Comparison of ENCODE assay signal across 1 cellular context in the genomic region with DNA sequence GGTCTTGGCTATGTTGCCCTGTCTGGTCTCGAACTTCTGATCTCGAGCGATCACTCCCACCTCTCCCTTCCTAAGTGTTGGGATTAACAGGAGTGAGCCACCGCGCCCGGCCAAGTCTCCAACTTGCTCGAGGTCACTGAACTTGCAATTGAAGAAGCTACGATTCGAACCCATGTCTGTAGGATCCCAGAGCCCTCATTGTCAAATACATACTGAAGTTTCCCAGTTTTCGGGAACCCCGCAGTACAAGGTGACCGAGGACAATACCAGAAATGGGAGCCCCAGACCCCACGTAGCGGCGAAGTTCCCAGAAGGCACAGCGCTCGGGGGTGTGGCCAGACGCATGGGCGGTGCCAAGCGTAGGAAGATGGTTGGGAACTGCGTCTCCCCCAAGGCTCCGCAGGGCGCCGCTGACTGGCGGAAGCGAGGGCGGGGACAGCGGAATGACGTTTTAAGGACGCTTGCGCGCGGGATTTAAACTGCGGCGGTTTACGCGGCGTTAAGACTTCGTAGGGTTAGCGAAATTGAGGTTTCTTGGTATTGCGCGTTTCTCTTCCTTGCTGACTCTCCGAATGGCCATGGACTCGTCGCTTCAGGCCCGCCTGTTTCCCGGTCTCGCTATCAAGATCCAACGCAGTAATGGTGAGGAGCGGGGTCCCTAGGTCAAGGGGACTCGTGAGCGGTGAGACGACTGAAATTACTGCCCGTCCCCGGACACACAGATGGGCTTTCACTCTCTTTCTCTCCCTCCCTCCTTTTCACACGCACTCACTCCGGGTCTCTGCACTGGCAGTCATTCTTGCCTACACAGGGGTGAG.
TF ChIP-seq lines count a peak whose summit lies in the region.

Gene KIF2C (plus strand): TSS at position 477 of the 818 bp plus-strand sequence. CDS start 96 bp downstream, at position 573.

TF ChIP-seq in HEK293, 187 proteins besides CTCF, POLR2A, EP300 and RAD21 (continued from another document and continues in another):
- TF ChIP-seq, protein P1, sequence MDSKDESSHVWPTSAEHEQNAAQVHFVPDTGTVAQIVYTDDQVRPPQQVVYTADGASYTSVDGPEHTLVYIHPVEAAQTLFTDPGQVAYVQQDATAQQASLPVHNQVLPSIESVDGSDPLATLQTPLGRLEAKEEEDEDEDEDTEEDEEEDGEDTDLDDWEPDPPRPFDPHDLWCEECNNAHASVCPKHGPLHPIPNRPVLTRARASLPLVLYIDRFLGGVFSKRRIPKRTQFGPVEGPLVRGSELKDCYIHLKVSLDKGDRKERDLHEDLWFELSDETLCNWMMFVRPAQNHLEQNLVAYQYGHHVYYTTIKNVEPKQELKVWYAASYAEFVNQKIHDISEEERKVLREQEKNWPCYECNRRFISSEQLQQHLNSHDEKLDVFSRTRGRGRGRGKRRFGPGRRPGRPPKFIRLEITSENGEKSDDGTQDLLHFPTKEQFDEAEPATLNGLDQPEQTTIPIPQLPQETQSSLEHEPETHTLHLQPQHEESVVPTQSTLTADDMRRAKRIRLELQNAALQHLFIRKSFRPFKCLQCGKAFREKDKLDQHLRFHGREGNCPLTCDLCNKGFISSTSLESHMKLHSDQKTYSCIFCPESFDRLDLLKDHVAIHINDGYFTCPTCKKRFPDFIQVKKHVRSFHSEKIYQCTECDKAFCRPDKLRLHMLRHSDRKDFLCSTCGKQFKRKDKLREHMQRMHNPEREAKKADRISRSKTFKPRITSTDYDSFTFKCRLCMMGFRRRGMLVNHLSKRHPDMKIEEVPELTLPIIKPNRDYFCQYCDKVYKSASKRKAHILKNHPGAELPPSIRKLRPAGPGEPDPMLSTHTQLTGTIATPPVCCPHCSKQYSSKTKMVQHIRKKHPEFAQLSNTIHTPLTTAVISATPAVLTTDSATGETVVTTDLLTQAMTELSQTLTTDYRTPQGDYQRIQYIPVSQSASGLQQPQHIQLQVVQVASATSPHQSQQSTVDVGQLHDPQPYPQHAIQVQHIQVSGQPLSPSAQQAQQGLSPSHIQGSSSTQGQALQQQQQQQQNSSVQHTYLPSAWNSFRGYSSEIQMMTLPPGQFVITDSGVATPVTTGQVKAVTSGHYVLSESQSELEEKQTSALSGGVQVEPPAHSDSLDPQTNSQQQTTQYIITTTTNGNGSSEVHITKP (tag by site-specific recombination; IDR thresholded peaks at IDR 0.05), result peak; percentile 77
- TF ChIP-seq, protein P2, sequence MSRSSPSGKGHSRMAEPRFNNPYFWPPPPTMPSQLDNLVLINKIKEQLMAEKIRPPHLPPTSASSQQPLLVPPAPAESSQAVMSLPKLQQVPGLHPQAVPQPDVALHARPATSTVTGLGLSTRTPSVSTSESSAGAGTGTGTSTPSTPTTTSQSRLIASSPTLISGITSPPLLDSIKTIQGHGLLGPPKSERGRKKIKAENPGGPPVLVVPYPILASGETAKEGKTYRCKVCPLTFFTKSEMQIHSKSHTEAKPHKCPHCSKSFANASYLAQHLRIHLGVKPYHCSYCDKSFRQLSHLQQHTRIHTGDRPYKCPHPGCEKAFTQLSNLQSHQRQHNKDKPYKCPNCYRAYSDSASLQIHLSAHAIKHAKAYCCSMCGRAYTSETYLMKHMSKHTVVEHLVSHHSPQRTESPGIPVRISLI (tag by site-specific recombination; IDR thresholded peaks at IDR 0.05), result no peak
- TF ChIP-seq ZNF146 (tag by site-specific recombination; IDR thresholded peaks at IDR 0.05) (no peak), KLF1 (tag by site-specific recombination; IDR thresholded peaks at IDR 0.05) (peak; percentile 54; the same call in 1 of the 2 replicates), ZNF510 (tag by site-specific recombination; IDR thresholded peaks at IDR 0.05; ENCODE audit: insufficient replicate concordance) (no peak), PRDM1 (tag by site-specific recombination; IDR thresholded peaks at IDR 0.05) (peak; percentile 95), SP3 (tag by site-specific recombination; IDR thresholded peaks at IDR 0.05) (peak; percentile 84), ZNF274 (IDR thresholded peaks at IDR 0.05; ENCODE audit: low read length) (no peak), ZNF274 (tag by site-specific recombination; IDR thresholded peaks at IDR 0.05; ENCODE audit: borderline replicate concordance) (no peak), ZNF175 (tag by site-specific recombination; IDR thresholded peaks at IDR 0.05) (no peak), ZNF654 (tag by site-specific recombination; IDR thresholded peaks at IDR 0.05; ENCODE audit: low read depth) (no peak), ZEB2 (tag by site-specific recombination; IDR thresholded peaks at IDR 0.05) (peak; percentile 66; the same call in 1 of the 2 replicates), ZNF302 (tag by site-specific recombination; IDR thresholded peaks at IDR 0.05; ENCODE audit: low read depth) (no peak), KLF8 (tag by site-specific recombination; IDR thresholded peaks at IDR 0.05) (peak; percentile 85), ZBTB26 (tag by site-specific recombination; optimal IDR thresholded peaks at IDR 0.05) (peak; percentile 50), ZNF501 (tag by site-specific recombination; IDR thresholded peaks at IDR 0.05) (peak; percentile 47; the same call in 1 of the 2 replicates), ZNF561 (tag by site-specific recombination; IDR thresholded peaks at IDR 0.05; ENCODE audit: borderline replicate concordance) (peak; percentile 69), ZNF19 (tag by site-specific recombination; IDR thresholded peaks at IDR 0.05; ENCODE audit: low read depth) (no peak), ZNF623 (tag by site-specific recombination; IDR thresholded peaks at IDR 0.05) (no peak), ZNF692 (tag by site-specific recombination; IDR thresholded peaks at IDR 0.05) (0 out of 2 replicates have a peak, but pooled peaks have one; percentile 43), ZNF701 (tag by site-specific recombination; IDR thresholded peaks at IDR 0.05) (no peak), ZNF629 (tag by site-specific recombination; IDR thresholded peaks at IDR 0.05) (peak; percentile 98), BCL6B (tag by site-specific recombination; IDR thresholded peaks at IDR 0.05) (no peak), SP2 (tag by site-specific recombination; IDR thresholded peaks at IDR 0.05) (peak; percentile 83), ZBTB17 (tag by site-specific recombination; IDR thresholded peaks at IDR 0.05) (peak; percentile 75), ZNF223 (tag by site-specific recombination; IDR thresholded peaks at IDR 0.05) (no peak), ZFP37 (tag by site-specific recombination; IDR thresholded peaks at IDR 0.05) (peak; percentile 85; the same call in 1 of the 2 replicates), ZSCAN30 (tag by site-specific recombination; IDR thresholded peaks at IDR 0.05) (peak; percentile 23; the same call in 1 of the 2 replicates), ZNF23 (tag by site-specific recombination; IDR thresholded peaks at IDR 0.05; ENCODE audit: borderline replicate concordance) (no peak), ZNF37A (tag by site-specific recombination; IDR thresholded peaks at IDR 0.05) (no peak), ZNF473 (tag by site-specific recombination; IDR thresholded peaks at IDR 0.05) (no peak), ZBTB1 (tag by site-specific recombination; IDR thresholded peaks at IDR 0.05) (no peak), ZXDB (tag by site-specific recombination; IDR thresholded peaks at IDR 0.05) (peak; percentile 81), HOXD13 (CRISPR knock-in tag; IDR thresholded peaks at IDR 0.05; ENCODE audit: borderline replicate concordance) (no peak), ZNF544 (tag by site-specific recombination; IDR thresholded peaks at IDR 0.05) (no peak), ZNF416 (tag by site-specific recombination; IDR thresholded peaks at IDR 0.05) (no peak), GLIS1 (tag by site-specific recombination; IDR thresholded peaks at IDR 0.05) (peak; percentile 83), ZNF624 (tag by site-specific recombination; IDR thresholded peaks at IDR 0.05) (no peak), ZNF248 (tag by site-specific recombination; IDR thresholded peaks at IDR 0.05) (no peak), KLF7 (tag by site-specific recombination; IDR thresholded peaks at IDR 0.05; ENCODE audit: borderline replicate concordance) (no peak; the same call in 1 of the 2 replicates), GLIS2 (tag by site-specific recombination; IDR thresholded peaks at IDR 0.05) (peak; percentile 56), KLF9 (tag by site-specific recombination; IDR thresholded peaks at IDR 0.05; ENCODE audit: low read depth) (peak; percentile 86)
- TF ChIP-seq, protein P3, sequence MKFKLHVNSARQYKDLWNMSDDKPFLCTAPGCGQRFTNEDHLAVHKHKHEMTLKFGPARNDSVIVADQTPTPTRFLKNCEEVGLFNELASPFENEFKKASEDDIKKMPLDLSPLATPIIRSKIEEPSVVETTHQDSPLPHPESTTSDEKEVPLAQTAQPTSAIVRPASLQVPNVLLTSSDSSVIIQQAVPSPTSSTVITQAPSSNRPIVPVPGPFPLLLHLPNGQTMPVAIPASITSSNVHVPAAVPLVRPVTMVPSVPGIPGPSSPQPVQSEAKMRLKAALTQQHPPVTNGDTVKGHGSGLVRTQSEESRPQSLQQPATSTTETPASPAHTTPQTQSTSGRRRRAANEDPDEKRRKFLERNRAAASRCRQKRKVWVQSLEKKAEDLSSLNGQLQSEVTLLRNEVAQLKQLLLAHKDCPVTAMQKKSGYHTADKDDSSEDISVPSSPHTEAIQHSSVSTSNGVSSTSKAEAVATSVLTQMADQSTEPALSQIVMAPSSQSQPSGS (tag by site-specific recombination; IDR thresholded peaks at IDR 0.05; ENCODE audit: low read depth), result peak; percentile 38; the same call in 1 of the 2 replicates
- TF ChIP-seq, protein P4, sequence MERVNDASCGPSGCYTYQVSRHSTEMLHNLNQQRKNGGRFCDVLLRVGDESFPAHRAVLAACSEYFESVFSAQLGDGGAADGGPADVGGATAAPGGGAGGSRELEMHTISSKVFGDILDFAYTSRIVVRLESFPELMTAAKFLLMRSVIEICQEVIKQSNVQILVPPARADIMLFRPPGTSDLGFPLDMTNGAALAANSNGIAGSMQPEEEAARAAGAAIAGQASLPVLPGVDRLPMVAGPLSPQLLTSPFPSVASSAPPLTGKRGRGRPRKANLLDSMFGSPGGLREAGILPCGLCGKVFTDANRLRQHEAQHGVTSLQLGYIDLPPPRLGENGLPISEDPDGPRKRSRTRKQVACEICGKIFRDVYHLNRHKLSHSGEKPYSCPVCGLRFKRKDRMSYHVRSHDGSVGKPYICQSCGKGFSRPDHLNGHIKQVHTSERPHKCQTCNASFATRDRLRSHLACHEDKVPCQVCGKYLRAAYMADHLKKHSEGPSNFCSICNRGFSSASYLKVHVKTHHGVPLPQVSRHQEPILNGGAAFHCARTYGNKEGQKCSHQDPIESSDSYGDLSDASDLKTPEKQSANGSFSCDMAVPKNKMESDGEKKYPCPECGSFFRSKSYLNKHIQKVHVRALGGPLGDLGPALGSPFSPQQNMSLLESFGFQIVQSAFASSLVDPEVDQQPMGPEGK (tag by site-specific recombination; IDR thresholded peaks at IDR 0.05), result 0 out of 2 replicates have a peak, but pooled peaks have one; percentile 42
- TF ChIP-seq, protein P5, sequence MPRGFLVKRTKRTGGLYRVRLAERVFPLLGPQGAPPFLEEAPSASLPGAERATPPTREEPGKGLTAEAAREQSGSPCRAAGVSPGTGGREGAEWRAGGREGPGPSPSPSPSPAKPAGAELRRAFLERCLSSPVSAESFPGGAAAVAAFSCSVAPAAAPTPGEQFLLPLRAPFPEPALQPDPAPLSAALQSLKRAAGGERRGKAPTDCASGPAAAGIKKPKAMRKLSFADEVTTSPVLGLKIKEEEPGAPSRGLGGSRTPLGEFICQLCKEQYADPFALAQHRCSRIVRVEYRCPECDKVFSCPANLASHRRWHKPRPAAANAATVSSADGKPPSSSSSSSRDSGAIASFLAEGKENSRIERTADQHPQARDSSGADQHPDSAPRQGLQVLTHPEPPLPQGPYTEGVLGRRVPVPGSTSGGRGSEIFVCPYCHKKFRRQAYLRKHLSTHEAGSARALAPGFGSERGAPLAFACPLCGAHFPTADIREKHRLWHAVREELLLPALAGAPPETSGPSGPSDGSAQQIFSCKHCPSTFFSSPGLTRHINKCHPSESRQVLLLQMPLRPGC (tag by site-specific recombination; IDR thresholded peaks at IDR 0.05), result no peak
